In the genomic region with DNA sequence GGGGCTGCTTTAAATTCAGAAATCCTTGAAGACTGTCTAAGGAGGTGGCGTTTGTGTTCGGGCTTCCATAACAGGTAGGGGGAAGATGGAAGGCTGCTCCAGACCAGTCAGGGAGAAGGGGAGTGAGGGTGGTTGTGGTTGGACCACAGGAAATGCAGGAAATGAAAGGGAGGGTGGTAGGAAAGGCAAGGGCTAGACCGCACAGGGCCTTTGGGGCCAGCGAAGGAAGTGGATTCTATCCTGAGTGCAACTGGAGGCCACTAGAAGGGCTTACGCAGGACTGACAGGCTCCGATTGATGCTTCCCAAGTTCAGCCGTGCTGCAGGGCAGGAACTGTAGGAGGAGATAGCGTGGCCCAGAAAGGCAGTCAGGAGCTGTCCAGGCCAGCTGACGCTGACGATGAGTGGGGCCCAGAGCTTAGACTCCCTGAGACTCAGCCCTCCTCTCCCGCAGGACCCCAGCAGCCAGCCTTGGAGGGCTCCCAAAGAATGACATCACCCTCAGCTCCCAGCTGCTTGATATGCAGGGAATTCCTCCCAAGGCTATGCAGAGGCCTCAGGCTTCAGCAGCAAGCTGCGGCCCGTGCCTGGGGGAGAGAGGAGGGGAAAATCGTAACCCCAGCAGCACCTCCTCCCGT, we compare ENCODE assay signal across 8 cellular contexts. TPM values are rescaled to one million over a fixed set of nuclear protein-coding genes. Genes with fewer than 3 reads are reported as not detected.
DNase-seq lines count a peak whose midpoint lies in the region; ATAC-seq, FAIRE-seq and TF ChIP-seq lines count a peak whose summit lies in the region.

No MANE protein-coding gene starts in this region.

- WGBS in esophagus muscularis mucosa = 21% methylated on average over 9 of the region's 15 CpGs

- H3K9ac ChIP-seq in NT2/D1 (ENCODE audit: insufficient read length, low read depth) = no peak overlapping the region

- H3K4me1 ChIP-seq in NT2/D1 (ENCODE audit: insufficient read depth, insufficient read length) (peaks cover 4% of the 10 kb centered on the region), esophagus muscularis mucosa (peaks cover 3 to 35% (median 29%) of the 10 kb centered on the region in 4 donors)

- ATAC-seq in HG02981 (IDR thresholded peaks at IDR 0.05; ENCODE audit: unreplicated experiment) = no peak

- DNase-seq in AG10803 (ENCODE audit: low read depth) = peak; percentile 58
- DNase-seq in NT2/D1 (ENCODE audit: low read depth, low spot score) = peak; percentile 63
- DNase-seq in fibroblast of peridontal ligament (ENCODE audit: extremely low read depth) = peak; percentile 45
- DNase-seq in myocyte (ENCODE audit: low read depth) = peak; percentile 67
- no peak for DNase-seq in GM19239 (ENCODE audit: insufficient read length, low spot score)
- DNase-seq in esophagus muscularis mucosa (ENCODE audit: extremely low spot score) = no peak
- no peak for DNase-seq in COLO668 (lab: John Stamatoyannopoulos, UW; ENCODE audit: unreplicated experiment)

- no peaks in the 10 kb centered on the region for H3K9me3 ChIP-seq in NT2/D1 (ENCODE audit: insufficient read depth, low read length)
- no peaks in the 10 kb centered on the region for H3K9me3 ChIP-seq in esophagus muscularis mucosa

- TF ChIP-seq POLR2A in esophagus muscularis mucosa (IDR thresholded peaks at IDR 0.05; ENCODE audit: low read depth) = no peak

- H3K27ac ChIP-seq in esophagus muscularis mucosa (replicated peaks in 1 of 4) = no peak overlapping the region

- TF ChIP-seq CTCF in AG10803 (conservative IDR thresholded peaks at IDR 0.05; ENCODE audit: low read length) = no peak
- no peak for TF ChIP-seq CTCF in esophagus muscularis mucosa (IDR thresholded peaks at IDR 0.05)

- H3K4me3 ChIP-seq in AG10803 (ENCODE audit: low read length) (no peak overlapping the region), NT2/D1 (ENCODE audit: insufficient read length, low read depth) (no peak overlapping the region), esophagus muscularis mucosa (no peak overlapping the region)

- H3K36me3 ChIP-seq in NT2/D1 (ENCODE audit: insufficient read depth, insufficient read length, low read length) = no peaks in the 10 kb centered on the region
- H3K36me3 ChIP-seq in esophagus muscularis mucosa = no peaks in the 10 kb centered on the region

- H3K27me3 ChIP-seq in NT2/D1 (ENCODE audit: insufficient read depth, insufficient read length) (no peaks in the 10 kb centered on the region), esophagus muscularis mucosa (peaks cover 0 to 16% (median 1%) of the 10 kb centered on the region in 4 donors)

- intact Hi-C loops in esophagus muscularis mucosa (cut with DNase I) = no loop called here

- no peak for FAIRE-seq in GM19239 (lab: Jason Lieb, UNC)

- no peak for TF ChIP-seq EP300 in esophagus muscularis mucosa (IDR thresholded peaks at IDR 0.05)

RNA-seq across cellular contexts. Expression of gene KCNIP1, which starts 48.8 kb away (rescaled TPM):
- total RNA-seq in myocyte (0.10 TPM in 1 of 2 replicates, not detected in the other), esophagus muscularis mucosa (1 to 10 TPM in 1 of 4 donors, under 1 TPM in 1, not detected in 2; 0.97 to 1.7 TPM)
- 0.20 TPM for polyA plus RNA-seq in myocyte (2012)

Comparison
In these comparisons a context has a peak if more than half of its experiments do, and no peak if none do; other contexts are left out.
1. DNase-seq: peak in AG10803 (single experiment), NT2/D1 (single experiment), fibroblast of peridontal ligament (single experiment) and myocyte (single experiment); none in GM19239 (single experiment), esophagus muscularis mucosa (single experiment) and COLO668 (single experiment).